22 cellular contexts compared by ENCODE assay signal in the genomic region with DNA sequence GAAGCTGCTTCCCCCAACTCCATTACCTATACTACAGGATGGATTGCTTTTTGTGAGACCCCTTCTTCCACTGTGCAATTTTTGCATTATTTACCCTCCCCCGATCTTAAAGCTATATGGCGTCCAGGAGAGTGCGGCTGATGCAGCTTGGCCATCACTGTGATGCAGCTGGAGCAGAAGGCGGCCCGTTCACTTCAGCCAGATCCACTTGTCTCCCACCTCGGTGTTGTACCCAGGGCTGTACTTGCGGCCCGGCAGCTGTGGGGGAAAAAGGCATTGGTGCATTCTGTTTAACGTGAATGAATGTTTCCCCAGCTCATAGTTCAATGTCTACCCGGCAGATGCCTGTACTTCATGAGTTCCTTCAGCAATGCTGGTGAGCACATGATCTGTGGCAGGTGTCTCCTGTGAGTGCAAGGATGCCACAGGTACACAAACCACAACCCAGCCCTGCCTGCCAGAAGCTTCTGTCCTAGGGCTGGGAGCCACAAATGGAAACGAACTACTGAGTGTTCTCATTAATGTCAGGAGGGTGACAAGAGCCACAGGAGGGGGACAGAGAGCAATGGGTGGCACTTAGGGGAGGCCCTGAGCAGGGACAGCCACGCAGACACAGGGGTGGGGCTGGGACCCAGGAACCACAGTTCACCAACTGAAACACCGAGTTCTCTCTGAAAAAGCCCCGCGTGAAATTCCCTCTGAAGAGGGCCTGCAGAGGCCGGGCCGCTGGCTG.
DNase-seq lines count a peak whose midpoint lies in the region; ATAC-seq and TF ChIP-seq lines count a peak whose summit lies in the region.
"Had no signal": no experiment of that assay in that cellular context is flagged by ENCODE, and none has a peak within 500 bp of the region (broad histone marks: within the 10 kb centered on the region; RNA-seq: fewer than 3 reads in every experiment).

No MANE protein-coding gene starts in this region.

- no peak for ATAC-seq in RWPE2 (ENCODE audit: low read depth)

- H3K27me3 Mint-ChIP-seq in activated CD4-positive, alpha-beta T cell treated with anti-CD3 and anti-CD28 coated beads, Interleukin-2, amount 10 ng/mL, durations not matched to agents 24 days and 14 days = no peaks in the 10 kb centered on the region
- peaks cover 5% of the 10 kb centered on the region for H3K27me3 Mint-ChIP-seq in nephron progenitor cell (ENCODE audit: low read depth, poor library complexity)
- H3K27me3 Mint-ChIP-seq: stimulated activated naive B cell treated with anti-CD40 and anti-IgM and Interleukin-4, amounts not matched to agents 10 μg/mL and 1 μg/mL and 100 μg/mL, for 72 hours had no signal

- no peak overlapping the region for H3K27ac ChIP-seq in RWPE2 (ENCODE audit: poor library complexity, severe bottlenecking)
- H3K27ac ChIP-seq: C4-2B, epithelial cell of prostate, neural progenitor cell, tibial artery had no signal

- peaks cover 18% of the 10 kb centered on the region for H3K36me3 ChIP-seq in RWPE2 (ENCODE audit: low read depth)
- H3K36me3 ChIP-seq: neural progenitor cell had no signal

- H3K9me3 Mint-ChIP-seq in activated CD4-positive, alpha-beta T cell treated with anti-CD3 and anti-CD28 coated beads, Interleukin-2, amount 10 ng/mL, durations not matched to agents 24 days and 14 days = no peaks in the 10 kb centered on the region
- H3K9me3 Mint-ChIP-seq in nephron progenitor cell = no peaks in the 10 kb centered on the region
- H3K9me3 Mint-ChIP-seq: neural progenitor cell; stimulated activated naive B cell treated with anti-CD40 and anti-IgM and Interleukin-4, amounts not matched to agents 10 μg/mL and 1 μg/mL and 100 μg/mL, for 72 hours had no signal

- DNase-seq in activated CD4-positive, alpha-beta T cell treated with anti-CD3 and anti-CD28 coated beads, Interleukin-2, amount 10 ng/mL, durations not matched to agents 24 days and 14 days = no peak
- no peak for DNase-seq in activated CD4-positive, alpha-beta T cell treated with anti-CD3 and anti-CD28 coated beads for 48 hours
- DNase-seq in GM12864 (ENCODE audit: low read depth) = no peak
- DNase-seq in RWPE2 (ENCODE audit: low spot score) = peak; percentile 30
- no peak for DNase-seq in nephron progenitor cell
- no peak for DNase-seq in NCI-H2081 (lab: John Stamatoyannopoulos, UW)
- no peak for DNase-seq in RPMI8226
- no peak for DNase-seq in NCI-H2029 treated with DMSO at 0.1 percent for 48 hours (lab: John Stamatoyannopoulos, UW)
- DNase-seq: activated gamma-delta T cell treated with Interleukin-2 at 50 U/mL for 16 hours; DMS 273 treated with DMSO at 0.1 percent for 48 hours; foreskin melanocyte; GDM1; KG1; midbrain; NCI-H1092; NCI-H526 treated with DMSO at 0.1 percent for 48 hours; stimulated activated CD4-positive, alpha-beta T cell treated with anti-CD3 and anti-CD28 coated beads, Interleukin-15, amount 100 ng/mL, for 24 hours; stimulated activated naive B cell treated with anti-CD40 and anti-IgM and Interleukin-4, amounts not matched to agents 10 μg/mL and 1 μg/mL and 100 μg/mL, for 72 hours; tibial artery had no signal

- intact Hi-C loops in activated CD4-positive, alpha-beta T cell treated with anti-CD3 and anti-CD28 coated beads, Interleukin-2, amount 10 ng/mL, durations not matched to agents 24 days and 14 days (cut with micrococcal nuclease) = no loop called here

- TF ChIP-seq CTCF in GM12864 (IDR thresholded peaks at IDR 0.05; ENCODE audit: low read depth, low read length, missing control alignments) = peak; percentile 23
- no peak for TF ChIP-seq CTCF in RWPE2 (IDR thresholded peaks at IDR 0.05; ENCODE audit: poor library complexity, severe bottlenecking)
- no peak for TF ChIP-seq CTCF in nephron progenitor cell (IDR thresholded peaks at IDR 0.05)

- H3K36me3 Mint-ChIP-seq in activated CD4-positive, alpha-beta T cell treated with anti-CD3 and anti-CD28 coated beads, Interleukin-2, amount 10 ng/mL, durations not matched to agents 24 days and 14 days (ENCODE audit: low read depth) = peaks cover 19% of the 10 kb centered on the region
- peaks cover 49% of the 10 kb centered on the region for H3K36me3 Mint-ChIP-seq in nephron progenitor cell (ENCODE audit: low read depth)

- no peaks in the 10 kb centered on the region for H3K4me1 Mint-ChIP-seq in activated CD4-positive, alpha-beta T cell treated with anti-CD3 and anti-CD28 coated beads, Interleukin-2, amount 10 ng/mL, durations not matched to agents 24 days and 14 days
- peaks cover 7% of the 10 kb centered on the region for H3K4me1 Mint-ChIP-seq in nephron progenitor cell

- H3K4me1 ChIP-seq in RWPE2 (ENCODE audit: insufficient read depth, poor library complexity, severe bottlenecking) = peaks cover 5% of the 10 kb centered on the region
- H3K4me1 ChIP-seq: neural progenitor cell had no signal

- H3K4me3 ChIP-seq in GM12864 (ENCODE audit: low read depth, low read length) (no peak overlapping the region), RWPE2 (ENCODE audit: severe bottlenecking) (no peak overlapping the region)
- H3K4me3 ChIP-seq: neural progenitor cell, tibial artery had no signal

- peak overlapping the region; percentile 25 for H3K27ac Mint-ChIP-seq in activated CD4-positive, alpha-beta T cell treated with anti-CD3 and anti-CD28 coated beads, Interleukin-2, amount 10 ng/mL, durations not matched to agents 24 days and 14 days
- peak overlapping the region; percentile 96 for H3K27ac Mint-ChIP-seq in nephron progenitor cell
- H3K27ac Mint-ChIP-seq: stimulated activated naive B cell treated with anti-CD40 and anti-IgM and Interleukin-4, amounts not matched to agents 10 μg/mL and 1 μg/mL and 100 μg/mL, for 72 hours had no signal

- no peaks in the 10 kb centered on the region for H3K27me3 ChIP-seq in RWPE2 (ENCODE audit: insufficient read depth, poor library complexity, severe bottlenecking)
- H3K27me3 ChIP-seq: neural progenitor cell, tibial artery had no signal

- no peaks in the 10 kb centered on the region for H3K9me3 ChIP-seq in RWPE2 (ENCODE audit: severe bottlenecking)
- H3K9me3 ChIP-seq: tibial artery had no signal

- H3K4me3 Mint-ChIP-seq in activated CD4-positive, alpha-beta T cell treated with anti-CD3 and anti-CD28 coated beads, Interleukin-2, amount 10 ng/mL, durations not matched to agents 24 days and 14 days = no peak overlapping the region
- H3K4me3 Mint-ChIP-seq in nephron progenitor cell = no peak overlapping the region
- H3K4me3 Mint-ChIP-seq: neural progenitor cell; stimulated activated naive B cell treated with anti-CD40 and anti-IgM and Interleukin-4, amounts not matched to agents 10 μg/mL and 1 μg/mL and 100 μg/mL, for 72 hours had no signal
